Comparison of ENCODE assay signal across 8 cellular contexts in genomic region chr13:51453959-51454703, GRCh38. TPM values are rescaled to one million over a fixed set of nuclear protein-coding genes. Genes with fewer than 3 reads are reported as not detected.
DNase-seq lines count a peak whose midpoint lies in the region; ATAC-seq and TF ChIP-seq lines count a peak whose summit lies in the region.

No MANE protein-coding gene starts in this region.

- H3K4me2 ChIP-seq in HCT116 (ENCODE audit: low read length) = peak overlapping the region; percentile 71

- H3K36me3 ChIP-seq in HCT116 (ENCODE audit: control insufficient read depth in 1 of 2, insufficient read depth in 2 of 2, low read length in 2 of 2) = peaks cover 12 to 27% of the 10 kb centered on the region in 2 experiments

- no peaks in the 10 kb centered on the region for H3K27me3 Mint-ChIP-seq in MCF 10A (ENCODE audit: insufficient read depth, unreplicated experiment)

- peaks cover 16% of the 10 kb centered on the region for H3K79me2 ChIP-seq in HCT116 (ENCODE audit: insufficient read depth, low read length)

- H3K9me3 Mint-ChIP-seq in MCF 10A (ENCODE audit: unreplicated experiment) = no peaks in the 10 kb centered on the region

- H3K27ac Mint-ChIP-seq in MCF 10A (ENCODE audit: low read depth, unreplicated experiment) = peak overlapping the region; percentile 94

- CTCF ChIA-PET in HCT116 (lab: Charles Lee) = interaction anchor here (1.1 to 1.3 kb wide), 2 partner anchors 8 to 344 kb away, joined by 4 read pairs; no protein-coding TSS in a partner anchor
- CTCF ChIA-PET in MCF 10A (lab: Yijun Ruan, JAX) = interaction anchor here (0.6 to 2.8 kb wide), 9 partner anchors 10 to 344 kb away, joined by 3 to 11 read pairs (median 4); no protein-coding TSS in a partner anchor

- TF ChIP-seq CTCF in HCT116 (IDR thresholded peaks at IDR 0.05 in 2 of 3, conservative IDR thresholded peaks at IDR 0.05 in 1 of 3; ENCODE audit: borderline replicate concordance in 1 of 3, insufficient read depth in 1 of 3, low read depth in 2 of 3, low read length in 2 of 3) (no peak), MCF 10A (IDR thresholded peaks at IDR 0.05; ENCODE audit: unreplicated experiment) (no peak)

- peaks cover 62% of the 10 kb centered on the region for H3K36me3 Mint-ChIP-seq in MCF 10A (ENCODE audit: insufficient read depth, unreplicated experiment)

- no peak overlapping the region for H2AFZ ChIP-seq in HCT116 (ENCODE audit: low read depth, low read length, poor library complexity, severe bottlenecking)

- H3K4me1 ChIP-seq in HCT116 (ENCODE audit: control insufficient read depth in 1 of 2, insufficient read depth in 2 of 2, low read length in 2 of 2) = peaks cover 6 to 15% of the 10 kb centered on the region in 2 experiments; a peak in 3 of 4 replicates

- DNase-seq in ACHN = peak; percentile 20
- no peak for DNase-seq in HCT116 (ENCODE audit: low read depth, low spot score)
- peak; percentile 43 for DNase-seq in SK-N-DZ (ENCODE audit: low spot score)
- DNase-seq in MCF 10A (ENCODE audit: unreplicated experiment) = peak; percentile 34
- peak; percentile 49 to 57 for DNase-seq in stimulated activated CD4-positive, alpha-beta T cell treated with anti-CD3 and anti-CD28 coated beads, Interleukin-2, amount 100 ng/mL, for 24 hours
- DNase-seq in middle frontal gyrus (ENCODE audit: extremely low spot score, low spot score) = no peak

- no peaks in the 10 kb centered on the region for H3K27me3 ChIP-seq in HCT116 (ENCODE audit: insufficient read depth, low read length)
- H3K27me3 ChIP-seq in layer of hippocampus (ENCODE audit: control insufficient read depth, insufficient read depth, low read length) = no peaks in the 10 kb centered on the region

- TSS peak; percentile 79 for BruUV-seq in HCT116 (replicated peaks; lab: Mats Ljungman, UMichigan)
- BruUV-seq in MCF 10A (replicated peaks; lab: Mats Ljungman, UMichigan) = TSS peak; percentile 65

- intact Hi-C loops in HCT116 (cut with micrococcal nuclease) (loop anchor here (1.0 to 5.0 kb wide), 3 partner anchors 130 to 349 kb away; partner anchors contain the start of gene WDFY2), MCF 10A (cut with micrococcal nuclease) (loop anchor here (1.0 to 5.0 kb wide), 6 partner anchors 66 to 343 kb away; partner anchors contain the start of gene WDFY2)

- RAD21 ChIA-PET in HCT116 (lab: Charles Lee; ENCODE audit: low non-redundant PET in 1 of 2, low total read pairs in 2 of 2, uncharacterized antibody in 2 of 2, unreplicated experiment in 2 of 2) = no interaction called here

- H4K20me1 ChIP-seq in HCT116 (ENCODE audit: insufficient read depth) = no peaks in the 10 kb centered on the region

- H3K9ac ChIP-seq in HCT116 (ENCODE audit: low read length) = peak overlapping the region; percentile 85

- H3K9me2 ChIP-seq in HCT116 (ENCODE audit: insufficient read depth) = no peaks in the 10 kb centered on the region

- peak overlapping the region; percentile 80 for H3K4me3 Mint-ChIP-seq in MCF 10A (ENCODE audit: unreplicated experiment)

- ATAC-seq in HCT116 (no peak), HG03280 (IDR thresholded peaks at IDR 0.05; ENCODE audit: unreplicated experiment) (no peak)

- no peak for TF ChIP-seq POLR2A in HCT116 (IDR thresholded peaks at IDR 0.05; ENCODE audit: borderline replicate concordance, extremely low read depth, insufficient read depth, insufficient read length)

- peaks cover 0 to 3% of the 10 kb centered on the region in 2 experiments; a peak in 2 of 4 replicates for H3K9me3 ChIP-seq in HCT116 (ENCODE audit: control insufficient read depth in 1 of 2, insufficient read depth in 1 of 2, low read depth in 1 of 2, low read length in 2 of 2)

- in situ Hi-C loops in ACHN (cut with HindIII; ENCODE audit: low pct_ligation_motif_present, low pct_unique_long_range_greater_than_20kb, low sequenced_read_pairs) = no loop called here

- H3K4me1 Mint-ChIP-seq in MCF 10A (ENCODE audit: insufficient read depth, unreplicated experiment) = peaks cover 21% of the 10 kb centered on the region

- no peak for TF ChIP-seq RAD21 in HCT116 (IDR thresholded peaks at IDR 0.05; ENCODE audit: low read depth)

- peak overlapping the region; percentile 78 to 86 for H3K4me3 ChIP-seq in HCT116 (replicated peaks in 1 of 2; ENCODE audit: low read depth in 1 of 2, low read length in 2 of 2)

- peak overlapping the region; percentile 92 for H3K27ac ChIP-seq in HCT116 (ENCODE audit: low read depth, low read length)
- H3K27ac ChIP-seq in layer of hippocampus (ENCODE audit: low read depth, low read length) = peak overlapping the region; percentile 98

- POLR2A ChIA-PET in HCT116 (lab: Charles Lee) = interaction anchor here (1.0 to 1.3 kb wide), 4 partner anchors 13 to 344 kb away, joined by 3 to 14 read pairs (median 8); no protein-coding TSS in a partner anchor
- POLR2A ChIA-PET in MCF 10A (lab: Yijun Ruan, JAX) = interaction anchor here (0.6 to 6.5 kb wide), 51 partner anchors 8 to 349 kb away, joined by 3 to 151 read pairs (median 11); no protein-coding TSS in a partner anchor

TF ChIP-seq in HCT116, 20 proteins besides CTCF, POLR2A, EP300 and RAD21:
- TF ChIP-seq POLR2AphosphoS5 (IDR thresholded peaks at IDR 0.05; ENCODE audit: low read depth, low read length) (no peak), CEBPB (IDR thresholded peaks at IDR 0.05; ENCODE audit: low read depth) (no peak), MAX (IDR thresholded peaks at IDR 0.05) (no peak), ELF1 (IDR thresholded peaks at IDR 0.05; ENCODE audit: borderline replicate concordance, low read depth) (no peak), FOSL1 (IDR thresholded peaks at IDR 0.05; ENCODE audit: low read depth) (no peak), ZFX (IDR thresholded peaks at IDR 0.05) (no peak), YY1 (IDR thresholded peaks at IDR 0.05; ENCODE audit: extremely low read depth, insufficient replicate concordance, low read depth, low read length) (no peak), EGR1 (IDR thresholded peaks at IDR 0.05; ENCODE audit: low read depth) (no peak), ATF3 (IDR thresholded peaks at IDR 0.05) (no peak), CBX3 (IDR thresholded peaks at IDR 0.05; ENCODE audit: low read depth) (no peak), ZNF274 (IDR thresholded peaks at IDR 0.05; ENCODE audit: low read depth, low read length) (no peak)
TF ChIP-seq in HCT116: peak in this region for 0.

RNA-seq across cellular contexts. Expression of gene INTS6, which starts 1.3 kb away (rescaled TPM):
- 44.7 TPM for total RNA-seq in HCT116 (2021; ENCODE audit: unreplicated experiment)
- polyA plus RNA-seq in HCT116 (2012) = 20.6 and 31.7 TPM in 2 replicates
- 15.6 and 19.5 TPM in 2 replicates for polyA plus RNA-seq in SK-N-DZ (2014; cell fraction: cytosol; rRNA removed)
- polyA plus RNA-seq in SK-N-DZ (2014; cell fraction: nucleus; rRNA removed) = 21.7 and 22.4 TPM in 2 replicates
- 74.2 and 78.5 TPM in 2 replicates for total RNA-seq in MCF 10A (2022)

Comparison
In these comparisons a context has a peak if more than half of its experiments do, and no peak if none do; other contexts are left out.
1. DNase-seq: peak in ACHN (single experiment), SK-N-DZ (single experiment), MCF 10A (single experiment) and stimulated activated CD4-positive, alpha-beta T cell treated with anti-CD3 and anti-CD28 coated beads, Interleukin-2, amount 100 ng/mL, for 24 hours (2 of 2); none in HCT116 (single experiment) and middle frontal gyrus (single experiment).